In genomic region chr7:151342102-151342646, GRCh38 we compare ENCODE assay signal across 8 cellular contexts. TPM values are rescaled to one million over a fixed set of nuclear protein-coding genes. Genes with fewer than 3 reads are reported as not detected.
A peak's percentile ranks its signal among the peaks of the same experiment; 100 is the strongest.
DNase-seq lines count a peak whose midpoint lies in the region; ATAC-seq and TF ChIP-seq lines count a peak whose summit lies in the region.

No MANE protein-coding gene starts in this region.

- H3K4me3 Mint-ChIP-seq in activated CD8-positive, alpha-beta memory T cell treated with anti-CD3 and anti-CD28 coated beads, Interleukin-2, amount 10 ng/mL, durations not matched to agents 7 days and 5 days, result peak overlapping the region; percentile 79

- peaks cover 31% of the 10 kb centered on the region for H3K36me3 Mint-ChIP-seq in activated CD8-positive, alpha-beta memory T cell treated with anti-CD3 and anti-CD28 coated beads, Interleukin-2, amount 10 ng/mL, durations not matched to agents 7 days and 5 days

- peak overlapping the region; percentile 97 for H3K27ac Mint-ChIP-seq in activated CD8-positive, alpha-beta memory T cell treated with anti-CD3 and anti-CD28 coated beads, Interleukin-2, amount 10 ng/mL, durations not matched to agents 7 days and 5 days

- H3K27me3 Mint-ChIP-seq in activated CD8-positive, alpha-beta memory T cell treated with anti-CD3 and anti-CD28 coated beads, Interleukin-2, amount 10 ng/mL, durations not matched to agents 7 days and 5 days, result no peaks in the 10 kb centered on the region

- CTCF ChIA-PET in activated CD8-positive, alpha-beta memory T cell treated with anti-CD3 and anti-CD28 coated beads, Interleukin-2, amount 10 ng/mL, durations not matched to agents 7 days and 5 days (lab: Charles Lee), result interaction anchor here (1.3 to 8.9 kb wide), 4 partner anchors 9 to 31 kb away, joined by 4 to 104 read pairs (median 30); no protein-coding TSS in a partner anchor

- DNase-seq in activated CD8-positive, alpha-beta memory T cell treated with anti-CD3 and anti-CD28 coated beads, Interleukin-2, amount 10 ng/mL, durations not matched to agents 7 days and 5 days, result no peak
- DNase-seq in activated CD8-positive, alpha-beta memory T cell treated with anti-CD3 and anti-CD28 coated beads for 24 hours, result no peak
- DNase-seq in SJSA1 (ENCODE audit: low read depth in 1 of 2, low spot score in 2 of 2) (peak in 1 of 2 experiments; percentile 14), fibroblast of villous mesenchyme (ENCODE audit: low read depth) (peak; percentile 41), skeletal muscle cell (ENCODE audit: low read depth) (no peak), NCI-H1436 treated with DMSO at 0.1 percent for 48 hours (lab: John Stamatoyannopoulos, UW) (no peak), C1 segment of cervical spinal cord (lab: John Stamatoyannopoulos, UW) (no peak)

- H3K36me3 ChIP-seq in SJSA1, result peaks cover 17% of the 10 kb centered on the region

- peak overlapping the region; percentile 79 for H3K4me3 ChIP-seq in SJSA1
- peak overlapping the region; percentile 87 for H3K4me3 ChIP-seq in fibroblast of villous mesenchyme (ENCODE audit: low read depth, low read length)
- peak overlapping the region; percentile 54 for H3K4me3 ChIP-seq in skeletal muscle cell (ENCODE audit: low read depth, low read length)

- peaks cover 2% of the 10 kb centered on the region for H3K9me3 Mint-ChIP-seq in activated CD8-positive, alpha-beta memory T cell treated with anti-CD3 and anti-CD28 coated beads, Interleukin-2, amount 10 ng/mL, durations not matched to agents 7 days and 5 days (ENCODE audit: low read depth)

- no peaks in the 10 kb centered on the region for H3K27me3 ChIP-seq in SJSA1 (replicated peaks)

- no peaks in the 10 kb centered on the region for H3K9me3 ChIP-seq in SJSA1 (replicated peaks)

- peaks cover 8% of the 10 kb centered on the region; the same call in 1 of the 2 replicates for H3K4me1 ChIP-seq in SJSA1 (replicated peaks)

- TF ChIP-seq CTCF in fibroblast of villous mesenchyme (IDR thresholded peaks at IDR 0.05; ENCODE audit: insufficient read depth, low read depth, low read length), result no peak

- peaks cover 35% of the 10 kb centered on the region for H3K4me1 Mint-ChIP-seq in activated CD8-positive, alpha-beta memory T cell treated with anti-CD3 and anti-CD28 coated beads, Interleukin-2, amount 10 ng/mL, durations not matched to agents 7 days and 5 days

- ATAC-seq in activated CD8-positive, alpha-beta memory T cell treated with anti-CD3 and anti-CD28 coated beads, Interleukin-2, amount 10 ng/mL, durations not matched to agents 7 days and 5 days, result peak; percentile 49
- ATAC-seq in HG02943 (IDR thresholded peaks at IDR 0.05; ENCODE audit: low read depth, unreplicated experiment), result peak; percentile 60

- H3K27ac ChIP-seq in SJSA1, result no peak overlapping the region

RNA-seq across cellular contexts. Expression of gene NUB1, which starts 0.6 kb away (rescaled TPM):
- total RNA-seq in activated CD8-positive, alpha-beta memory T cell treated with anti-CD3 and anti-CD28 coated beads, Interleukin-2, amount 10 ng/mL, durations not matched to agents 7 days and 5 days, result 10 to 100 TPM; 71.3 to 73.3 TPM
- 50.6 and 50.7 TPM in 2 replicates for total RNA-seq in SJSA1 (2014; rRNA removed; shearing (Covaris generic))
- 38.7 and 51.0 TPM in 2 replicates for total RNA-seq in fibroblast of villous mesenchyme
